Comparison of ENCODE assay signal across 10 cellular contexts in genomic region chr1:181117648-181118449, GRCh38. TPM values are rescaled to one million over a fixed set of nuclear protein-coding genes. Genes with fewer than 3 reads are reported as not detected.
DNase-seq lines count a peak whose midpoint lies in the region; ATAC-seq and TF ChIP-seq lines count a peak whose summit lies in the region.
"Had no signal": no experiment of that assay in that cellular context is flagged by ENCODE, and none has a peak within 500 bp of the region (broad histone marks: within the 10 kb centered on the region; RNA-seq: fewer than 3 reads in every experiment).

No MANE protein-coding gene starts in this region.

- H3K4me3 Mint-ChIP-seq in HFFc6 (peak overlapping the region; percentile 6; the same call in 1 of the 2 replicates), T-helper 17 cell (no peak overlapping the region)

- no peak for TF ChIP-seq CTCF in HFFc6 (IDR thresholded peaks at IDR 0.05)
- TF ChIP-seq CTCF in left lung (IDR thresholded peaks at IDR 0.05), result no peak

- H3K4me3 ChIP-seq in left lung, result no peak overlapping the region
- H3K4me3 ChIP-seq: ascending aorta had no signal

- peak overlapping the region; percentile 88 for H3K27ac Mint-ChIP-seq in HFFc6
- peak overlapping the region; percentile 73 for H3K27ac Mint-ChIP-seq in T-helper 17 cell

- H3K36me3 Mint-ChIP-seq in HFFc6 (ENCODE audit: low read depth) (no peaks in the 10 kb centered on the region), T-helper 17 cell (ENCODE audit: low read depth) (peaks cover 2% of the 10 kb centered on the region)

- H3K27me3 ChIP-seq in left lung, result no peaks in the 10 kb centered on the region
- H3K27me3 ChIP-seq: ascending aorta had no signal

- DNase-seq in AG08395 (ENCODE audit: low spot score) (peak; percentile 36), HFFc6 (peak; percentile 82), T-helper 17 cell (no peak), left lung (peak in 1 of 2 donors; percentile 85), amygdala (lab: John Stamatoyannopoulos, UW) (no peak), GM03348 (ENCODE audit: low spot score) (no peak), hepatic stellate cell (ENCODE audit: low spot score) (no peak)
- DNase-seq: activated CD4-positive, CD25-positive, alpha-beta regulatory T cell had no signal

- H3K27ac ChIP-seq in left lung, result peak overlapping the region; percentile 53 to 57
- H3K27ac ChIP-seq: ascending aorta had no signal

- peaks cover 61% of the 10 kb centered on the region for H3K4me1 Mint-ChIP-seq in HFFc6 (ENCODE audit: low read depth)
- H3K4me1 Mint-ChIP-seq in T-helper 17 cell, result peaks cover 6% of the 10 kb centered on the region

- ATAC-seq in T-helper 17 cell, result no peak
- peak; percentile 96 for ATAC-seq in left lung
- ATAC-seq in HG03432 (IDR thresholded peaks at IDR 0.05; ENCODE audit: unreplicated experiment), result no peak

- H3K36me3 ChIP-seq in left lung, result no peaks in the 10 kb centered on the region
- H3K36me3 ChIP-seq: ascending aorta had no signal

- H3K9me3 Mint-ChIP-seq in HFFc6, result no peaks in the 10 kb centered on the region

- H3K27me3 Mint-ChIP-seq in HFFc6 (ENCODE audit: insufficient read depth) (no peaks in the 10 kb centered on the region), T-helper 17 cell (peaks cover 7% of the 10 kb centered on the region)

- peaks cover 16 to 37% of the 10 kb centered on the region in 2 donors for H3K4me1 ChIP-seq in left lung

- H3K9me3 ChIP-seq in T-helper 17 cell (ENCODE audit: control insufficient read depth, low read length, poor library complexity, severe bottlenecking) (no peaks in the 10 kb centered on the region), left lung (no peaks in the 10 kb centered on the region)
- H3K9me3 ChIP-seq: ascending aorta had no signal

- intact Hi-C loops in left lung (cut with DNase I), result no loop called here

RNA-seq across cellular contexts. Expression of gene IER5, which starts 29.3 kb away (rescaled TPM):
- total RNA-seq in HFFc6 (2021; fragmentation: NEBNext Ultra II Directional; extraction: Animal tissue kit (Norgen Biotek cat#: 25700)), result 10 to 100 TPM; 35.7 to 49.1 (median 43.4) TPM
- 100 to 1,000 TPM; 123 to 145 TPM for total RNA-seq in T-helper 17 cell
- total RNA-seq in left lung, result 10 to 100 TPM; 16.1 to 26.6 TPM

Comparison
In these comparisons a context has a peak if more than half of its experiments do, and no peak if none do; other contexts are left out.
1. DNase-seq: peak in AG08395 (single experiment) and HFFc6 (single experiment); none in T-helper 17 cell (0 of 3), amygdala (0 of 56), GM03348 (single experiment) and hepatic stellate cell (single experiment).